In the genomic region with DNA sequence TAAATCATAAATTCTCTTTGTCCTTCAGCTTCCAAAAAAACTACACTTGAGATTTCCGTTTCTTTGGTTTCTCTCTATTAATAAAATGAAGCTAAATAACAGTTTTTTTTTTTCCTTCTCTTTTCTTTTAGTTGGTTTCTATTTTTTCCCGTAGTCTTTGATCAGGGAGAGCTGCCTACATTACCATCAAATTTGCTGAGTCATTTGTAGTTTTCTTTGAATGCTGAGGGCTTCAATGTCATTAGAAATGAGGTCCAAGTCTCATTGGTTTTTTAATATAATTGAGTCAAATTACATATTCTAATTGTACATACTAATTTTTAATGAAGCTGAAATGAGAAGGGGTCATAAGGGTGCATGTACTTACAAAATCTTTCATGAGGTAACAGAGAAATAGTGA, we compare ENCODE assay signal across 1 cellular context.
TF ChIP-seq lines count a peak whose summit lies in the region.

No MANE protein-coding gene starts in this region.

TF ChIP-seq in GM23338, 12 proteins besides CTCF, POLR2A, EP300 and RAD21 (continued from another document):
- no peak for TF ChIP-seq POLR2AphosphoS5 (IDR thresholded peaks at IDR 0.05; ENCODE audit: low read depth)
